In genomic region chr1:160130486-160130885, GRCh38 we compare ENCODE assay signal across 1 cellular context.
TF ChIP-seq lines count a peak whose summit lies in the region.

No MANE protein-coding gene starts in this region.

TF ChIP-seq in GM23338, 12 proteins besides CTCF, POLR2A, EP300 and RAD21:
- TF ChIP-seq JUNB (IDR thresholded peaks at IDR 0.05; ENCODE audit: unreplicated experiment) (no peak), ZNF331 (CRISPR knock-in tag; IDR thresholded peaks at IDR 0.05; ENCODE audit: low read depth) (no peak), POLR2AphosphoS5 (IDR thresholded peaks at IDR 0.05; ENCODE audit: low read depth) (no peak), STAT1 (IDR thresholded peaks at IDR 0.05; ENCODE audit: unreplicated experiment) (no peak), ETS1 (IDR thresholded peaks at IDR 0.05) (no peak), CREB1 (CRISPR knock-in tag; IDR thresholded peaks at IDR 0.05; ENCODE audit: low read depth) (no peak), ZNF462 (CRISPR knock-in tag; IDR thresholded peaks at IDR 0.05) (no peak), EZH2 (IDR thresholded peaks at IDR 0.05; ENCODE audit: low read depth, unreplicated experiment) (no peak)
TF ChIP-seq in GM23338: peak in this region for 0.
